Comparison of ENCODE assay signal across 18 cellular contexts in the genomic region with DNA sequence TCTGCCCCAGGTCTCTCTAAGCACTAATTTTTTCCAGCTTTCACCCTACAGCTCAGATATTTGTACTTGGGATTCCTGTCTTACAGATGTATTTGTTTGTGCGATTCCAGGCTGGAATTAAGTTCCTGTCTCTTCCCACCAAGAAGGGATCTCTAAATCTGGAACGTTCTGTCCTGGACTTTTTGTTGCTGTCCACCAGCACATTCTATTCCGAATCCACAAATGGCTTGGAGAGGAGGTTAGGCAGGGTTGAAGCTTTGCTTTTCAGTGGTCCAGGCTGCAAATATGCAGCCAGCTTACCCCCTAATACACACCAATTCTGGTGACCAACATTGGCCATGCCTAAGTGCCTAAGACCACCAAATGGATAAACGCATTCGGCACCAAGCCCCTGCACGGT.
DNase-seq lines count a peak whose midpoint lies in the region; ATAC-seq and TF ChIP-seq lines count a peak whose summit lies in the region.
"Had no signal": no experiment of that assay in that cellular context is flagged by ENCODE, and none has a peak within 500 bp of the region (broad histone marks: within the 10 kb centered on the region; RNA-seq: fewer than 3 reads in every experiment).

No MANE protein-coding gene starts in this region.

- WGBS in prostate gland: 62% methylated on average over 6 of the region's 6 CpGs
- 78 to 84% methylated on average over 6 of the region's 6 CpGs for WGBS in tibial nerve, 2 donors

- intact Hi-C loops in prostate gland (cut with DNase I): no loop called here

- ATAC-seq in HG02759 (IDR thresholded peaks at IDR 0.05; ENCODE audit: unreplicated experiment): no peak
- ATAC-seq: CD8-positive, alpha-beta T cell; K562 had no signal

- TF ChIP-seq CTCF in Peyer's patch (IDR thresholded peaks at IDR 0.05) (no peak), prostate gland (IDR thresholded peaks at IDR 0.05) (no peak), tibial nerve (IDR thresholded peaks at IDR 0.05) (no peak)

- H3K4me1 ChIP-seq in Peyer's patch: no peaks in the 10 kb centered on the region
- no peaks in the 10 kb centered on the region for H3K4me1 ChIP-seq in prostate gland (replicated peaks)
- peaks cover 0 to 68% (median 7%) of the 10 kb centered on the region in 4 donors for H3K4me1 ChIP-seq in tibial nerve

- peak; percentile 64 to 84 for TF ChIP-seq EP300 in tibial nerve (IDR thresholded peaks at IDR 0.05)

- H3K4me3 ChIP-seq in Peyer's patch: no peak overlapping the region
- no peak overlapping the region for H3K4me3 ChIP-seq in prostate gland
- no peak overlapping the region for H3K4me3 ChIP-seq in tibial nerve
- H3K4me3 ChIP-seq: BLaER1, GM23248, K562 had no signal

- H3K36me3 ChIP-seq in Peyer's patch (no peaks in the 10 kb centered on the region), prostate gland (no peaks in the 10 kb centered on the region), tibial nerve (no peaks in the 10 kb centered on the region)
- H3K36me3 ChIP-seq: BLaER1 had no signal

- H3K27ac ChIP-seq in Peyer's patch (peak overlapping the region; percentile 31 to 81 (median 56)), prostate gland (peak overlapping the region; percentile 45 to 62), tibial nerve (peak overlapping the region in 3 of 4 donors; percentile 29 to 82 (median 55))
- H3K27ac ChIP-seq: BLaER1, GM23248 had no signal

- no peaks in the 10 kb centered on the region for H3K9me3 ChIP-seq in Peyer's patch
- no peaks in the 10 kb centered on the region for H3K9me3 ChIP-seq in prostate gland
- H3K9me3 ChIP-seq in tibial nerve: no peaks in the 10 kb centered on the region
- H3K9me3 ChIP-seq: BLaER1 had no signal

- DNase-seq in Peyer's patch: no peak
- peak; percentile 1 for DNase-seq in fibroblast of gingiva (ENCODE audit: low read depth)
- no peak for DNase-seq in prostate gland (ENCODE audit: low spot score)
- no peak for DNase-seq in tibial nerve (ENCODE audit: low spot score in 2 of 2)
- DNase-seq in GDM1 (lab: John Stamatoyannopoulos, UW): no peak
- no peak for DNase-seq in MV-4-11 (lab: John Stamatoyannopoulos, UW)
- DNase-seq: CD8-positive, alpha-beta T cell; DMS79; GM23248; HCEC 1CT; NCI-H1417 treated with DMSO at 0.1 percent for 48 hours; NCI-H2029; NCI-H2171; NCI-H446 treated with DMSO at 0.1 percent for 48 hours; NK-92 treated with Interleukin-12 subunit alpha and Interleukin-12 subunit beta, amount 100 ng/mL, for 24 hours had no signal

- TF ChIP-seq POLR2A in Peyer's patch (IDR thresholded peaks at IDR 0.05) (no peak), prostate gland (IDR thresholded peaks at IDR 0.05) (no peak), tibial nerve (IDR thresholded peaks at IDR 0.05) (no peak)

- no peaks in the 10 kb centered on the region for H3K27me3 ChIP-seq in Peyer's patch
- no peaks in the 10 kb centered on the region for H3K27me3 ChIP-seq in prostate gland (replicated peaks; ENCODE audit: insufficient read depth)
- H3K27me3 ChIP-seq in tibial nerve: no peaks in the 10 kb centered on the region
- H3K27me3 ChIP-seq: BLaER1 had no signal
